Comparison of ENCODE assay signal across 13 cellular contexts in the genomic region with DNA sequence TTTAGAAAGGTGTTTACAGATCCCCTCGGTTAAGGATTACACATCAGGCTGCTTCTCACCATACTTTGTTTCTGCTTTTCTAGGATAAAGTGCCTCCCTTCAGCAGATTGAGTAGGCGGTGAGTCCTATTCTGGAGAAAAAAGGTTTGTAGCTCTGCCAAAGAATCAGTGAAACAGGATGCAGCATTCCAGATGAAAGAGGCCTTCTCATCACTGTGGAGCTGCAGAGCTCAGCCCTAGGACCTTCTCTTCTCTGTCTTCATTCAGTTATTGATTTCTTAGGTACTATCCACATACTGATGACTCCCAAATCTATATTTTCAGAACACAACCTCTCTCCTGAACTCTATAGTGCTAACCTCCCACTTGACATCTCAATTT.
DNase-seq lines count a peak whose midpoint lies in the region; ATAC-seq and TF ChIP-seq lines count a peak whose summit lies in the region.
"Had no signal": no experiment of that assay in that cellular context is flagged by ENCODE, and none has a peak within 500 bp of the region (broad histone marks: within the 10 kb centered on the region; RNA-seq: fewer than 3 reads in every experiment).

No MANE protein-coding gene starts in this region.

- DNase-seq in AG08395 (ENCODE audit: low spot score) (peak; percentile 77), M059J (ENCODE audit: low read depth) (peak; percentile 74), fibroblast of gingiva (ENCODE audit: low read depth) (peak; percentile 34), neuronal stem cell (ENCODE audit: low spot score) (no peak), Kasumi-1 (lab: John Stamatoyannopoulos, UW) (no peak), GM13977 (ENCODE audit: low spot score) (no peak)
- DNase-seq in activated CD4-positive, CD25-positive, alpha-beta regulatory T cell (lab: John Stamatoyannopoulos, UW) = no peak
- DNase-seq: activated CD4-positive, alpha-beta memory T cell treated with anti-CD3 and anti-CD28 coated beads, Interleukin-2, amount 10 ng/mL, durations not matched to agents 7 days and 5 days; activated naive CD8-positive, alpha-beta T cell treated with anti-CD3 and anti-CD28 coated beads for 36 hours; NCI-H510A treated with DMSO at 0.1 percent for 48 hours had no signal

- H3K27ac ChIP-seq in neuronal stem cell (replicated peaks; ENCODE audit: low read length) = no peak overlapping the region
- H3K27ac ChIP-seq: BLaER1, KMS-11 had no signal

- H3K9me3 ChIP-seq in neuronal stem cell (replicated peaks in 1 of 2; ENCODE audit: control insufficient read depth in 2 of 2, insufficient read depth in 1 of 2, low read depth in 1 of 2, low read length in 2 of 2) = peaks cover 0 to 4% of the 10 kb centered on the region in 2 donors
- H3K9me3 ChIP-seq: BLaER1 had no signal

- peak overlapping the region; percentile 82 for H2AFZ ChIP-seq in neuronal stem cell (ENCODE audit: low read length)

- no peak overlapping the region for H3K4ac ChIP-seq in neuronal stem cell (ENCODE audit: low read length)

- WGBS in neuronal stem cell (ENCODE audit: extremely low coverage in 2 of 2, insufficient read length in 2 of 2, insufficient replicate concordance in 1 of 2), 2 donors = no CpG with 5 or more reads among the region's 2 CpGs

- H2BK15ac ChIP-seq in neuronal stem cell (ENCODE audit: low read length) = no peak overlapping the region

- no peak overlapping the region for H4K8ac ChIP-seq in neuronal stem cell (ENCODE audit: low read depth, low read length)

- in situ Hi-C loops in GM13977 (cut with MboI; ENCODE audit: low pct_unique_long_range_greater_than_20kb, low sequenced_read_pairs, unreplicated experiment) = no loop called here

- no peak overlapping the region for H3K18ac ChIP-seq in neuronal stem cell (ENCODE audit: low read length)

- no peak overlapping the region for H3K23ac ChIP-seq in neuronal stem cell (ENCODE audit: low read depth, low read length, poor library complexity)

- no peak overlapping the region for H2AK5ac ChIP-seq in neuronal stem cell (ENCODE audit: low read depth, low read length)

- no peak overlapping the region for H3K4me2 ChIP-seq in neuronal stem cell (ENCODE audit: insufficient read depth, low read length, poor library complexity, severe bottlenecking)
- H3K4me2 ChIP-seq: BLaER1, KMS-11 had no signal

- H3K79me1 ChIP-seq in neuronal stem cell (ENCODE audit: low read depth, low read length) = no peaks in the 10 kb centered on the region

- H3K9ac ChIP-seq in neuronal stem cell (ENCODE audit: low read depth, low read length, poor library complexity) = no peak overlapping the region
- H3K9ac ChIP-seq: BLaER1, KMS-11 had no signal

- no peak overlapping the region for H4K91ac ChIP-seq in neuronal stem cell (ENCODE audit: low read depth, low read length, poor library complexity)

- H3K4me3 ChIP-seq in neuronal stem cell (ENCODE audit: low read length in 2 of 2) = peak overlapping the region in 1 of 2 donors; percentile 33
- H3K4me3 ChIP-seq: BLaER1 had no signal

- no peaks in the 10 kb centered on the region for H3K36me3 ChIP-seq in neuronal stem cell (replicated peaks in 1 of 2; ENCODE audit: control insufficient read depth in 2 of 2, insufficient read depth in 2 of 2, low read length in 2 of 2)
- H3K36me3 ChIP-seq: BLaER1 had no signal

- H3K4me1 ChIP-seq in neuronal stem cell (ENCODE audit: control insufficient read depth in 2 of 2, insufficient read depth in 1 of 2, low read depth in 1 of 2, low read length in 2 of 2) = peaks cover 4 to 25% of the 10 kb centered on the region in 2 donors

- no peak overlapping the region for H3K14ac ChIP-seq in neuronal stem cell (ENCODE audit: low read length)

- ATAC-seq in GM19455 (IDR thresholded peaks at IDR 0.05; ENCODE audit: unreplicated experiment) = no peak

- H2BK120ac ChIP-seq in neuronal stem cell (ENCODE audit: low read depth, low read length) = no peak overlapping the region

- TF ChIP-seq CTCF in GM13977 (IDR thresholded peaks at IDR 0.05; ENCODE audit: extremely low read depth, insufficient read depth, missing control alignments) = no peak

- no peak overlapping the region for H2BK5ac ChIP-seq in neuronal stem cell (ENCODE audit: low read length)

- no peak overlapping the region for H2BK12ac ChIP-seq in neuronal stem cell (ENCODE audit: low read length)

- no peaks in the 10 kb centered on the region for H3K27me3 ChIP-seq in neuronal stem cell (ENCODE audit: control insufficient read depth in 3 of 3, insufficient read depth in 3 of 3, low read depth in 1 of 3, low read length in 3 of 3)
- H3K27me3 ChIP-seq: BLaER1 had no signal

Comparison
In these comparisons a context has a peak if more than half of its experiments do, and no peak if none do; other contexts are left out.
1. DNase-seq: peak in AG08395 (single experiment), M059J (single experiment) and fibroblast of gingiva (single experiment); none in neuronal stem cell (single experiment), Kasumi-1 (0 of 2), activated CD4-positive, CD25-positive, alpha-beta regulatory T cell (0 of 4) and GM13977 (single experiment).